In genomic region chr1:169711469-169712308, GRCh38 we compare ENCODE assay signal across 8 cellular contexts. TPM values are rescaled to one million over a fixed set of nuclear protein-coding genes. Genes with fewer than 3 reads are reported as not detected.
DNase-seq lines count a peak whose midpoint lies in the region; ATAC-seq, FAIRE-seq and TF ChIP-seq lines count a peak whose summit lies in the region.

SELL (minus strand) TSS chr1:169711620; CDS start chr1:169711498, 122 bp downstream.

- H4K91ac ChIP-seq in mesenchymal stem cell (ENCODE audit: low read length) = no peak within 1 kb of the TSS

- peaks cover 23% of the 10 kb centered on the region for H3K36me3 Mint-ChIP-seq in CD8-positive, alpha-beta T cell
- peaks cover 32% of the 10 kb centered on the region for H3K36me3 Mint-ChIP-seq in activated CD4-positive, alpha-beta T cell treated with anti-CD3 and anti-CD28 coated beads, Interleukin-2, amount 10 ng/mL, durations not matched to agents 7 days and 5 days (ENCODE audit: low read depth)

- H3K4me2 ChIP-seq in mesenchymal stem cell (ENCODE audit: low read length, poor library complexity, severe bottlenecking) = no peak within 1 kb of the TSS

- 10% methylated on average over 6 of the region's 6 CpGs for WGBS in mesenchymal stem cell

- H4K8ac ChIP-seq in mesenchymal stem cell (ENCODE audit: low read length) = peak within 1 kb of the TSS; percentile 29

- peak; percentile 76 for ATAC-seq in CD8-positive, alpha-beta T cell
- ATAC-seq in HG03432 (IDR thresholded peaks at IDR 0.05; ENCODE audit: unreplicated experiment) = peak; percentile 82

- peak; percentile 48 to 81 (median 75) for DNase-seq in CD8-positive, alpha-beta T cell
- DNase-seq in GM19239 (ENCODE audit: insufficient read length, low spot score) (peak; percentile 54), NCI-H526 treated with DMSO at 0.1 percent for 48 hours (lab: John Stamatoyannopoulos, UW) (peak; percentile 62), mesenchymal stem cell (peak; percentile 76)
- DNase-seq in activated CD4-positive, alpha-beta T cell treated with anti-CD3 and anti-CD28 coated beads, Interleukin-2, amount 10 ng/mL, durations not matched to agents 7 days and 5 days = peak; percentile 88
- peak; percentile 38 to 51 (median 51) for DNase-seq in effector memory CD4-positive, alpha-beta T cell
- peak; percentile 26 to 50 for DNase-seq in stimulated activated CD8-positive, alpha-beta memory T cell treated with anti-CD3 and anti-CD28 coated beads, Interleukin-2, amount 100 ng/mL, for 48 hours (ENCODE audit: low read depth in 2 of 2)

- peak within 1 kb of the TSS; percentile 91 for H3K27ac Mint-ChIP-seq in CD8-positive, alpha-beta T cell
- peak within 1 kb of the TSS; percentile 95 for H3K27ac Mint-ChIP-seq in activated CD4-positive, alpha-beta T cell treated with anti-CD3 and anti-CD28 coated beads, Interleukin-2, amount 10 ng/mL, durations not matched to agents 7 days and 5 days

- no peak within 1 kb of the TSS for H2BK120ac ChIP-seq in mesenchymal stem cell (ENCODE audit: low read depth, low read length)

- H3K18ac ChIP-seq in mesenchymal stem cell (ENCODE audit: low read depth in 1 of 2, low read length in 2 of 2) = no peak within 1 kb of the TSS

- no peak within 1 kb of the TSS for H2BK12ac ChIP-seq in mesenchymal stem cell (ENCODE audit: low read length in 2 of 2)

- intact Hi-C loops in CD8-positive, alpha-beta T cell (cut with DNase I, micrococcal nuclease) = loop anchor here (1.0 to 5.0 kb wide), 13 partner anchors 10 to 1109 kb away; partner anchors contain the start of genes BLZF1 (in 2 of the 2), F5 (in 2 of the 2), METTL18 (in 2 of the 2) and NME7 (in 2 of the 2)

- FAIRE-seq in GM19239 (lab: Jason Lieb, UNC) = peak; percentile 99

- H3K4me3 Mint-ChIP-seq in CD8-positive, alpha-beta T cell = peak within 1 kb of the TSS; percentile 89
- peak within 1 kb of the TSS; percentile 94 for H3K4me3 Mint-ChIP-seq in activated CD4-positive, alpha-beta T cell treated with anti-CD3 and anti-CD28 coated beads, Interleukin-2, amount 10 ng/mL, durations not matched to agents 7 days and 5 days

- H3K4me3 ChIP-seq in CD8-positive, alpha-beta T cell (ENCODE audit: low read depth, low read length) = peak within 1 kb of the TSS; percentile 79
- H3K4me3 ChIP-seq in effector memory CD4-positive, alpha-beta T cell (ENCODE audit: insufficient read depth, low read depth, low read length, poor library complexity, severe bottlenecking) = peak within 1 kb of the TSS; percentile 35
- peak within 1 kb of the TSS in 1 of 2 experiments; percentile 58 for H3K4me3 ChIP-seq in mesenchymal stem cell (ENCODE audit: insufficient read depth in 1 of 2, low read depth in 1 of 2, low read length in 2 of 2)

- CTCF ChIA-PET in CD8-positive, alpha-beta T cell (lab: Charles Lee) = interaction anchor here (0.6 to 3.8 kb wide), 52 partner anchors 10 to 1273 kb away, joined by 3 to 149 read pairs (median 4); partner anchors contain the start of genes F5, SELE, SELP and SLC19A2
- CTCF ChIA-PET in activated CD4-positive, alpha-beta T cell treated with anti-CD3 and anti-CD28 coated beads, Interleukin-2, amount 10 ng/mL, durations not matched to agents 7 days and 5 days (lab: Charles Lee) = interaction anchor here (0.6 to 2.1 kb wide), 36 partner anchors 11 to 204 kb away, joined by 3 to 28 read pairs (median 4); partner anchors contain the start of genes F5 and METTL18

- POLR2A ChIA-PET in CD8-positive, alpha-beta T cell (lab: Charles Lee) = interaction anchor here (0.6 to 2.1 kb wide), 9 partner anchors 11 to 161 kb away, joined by 3 to 17 read pairs (median 7); partner anchors contain the start of gene F5
- POLR2A ChIA-PET in activated CD4-positive, alpha-beta T cell treated with anti-CD3 and anti-CD28 coated beads, Interleukin-2, amount 10 ng/mL, durations not matched to agents 7 days and 5 days (lab: Charles Lee) = interaction anchor here (0.7 to 1.0 kb wide), 2 partner anchors 110 to 166 kb away, joined by 4 to 5 read pairs; no protein-coding TSS in a partner anchor

- no peaks in the 10 kb centered on the region for H3K27me3 ChIP-seq in CD8-positive, alpha-beta T cell (ENCODE audit: insufficient read depth, low read length)
- no peaks in the 10 kb centered on the region for H3K27me3 ChIP-seq in effector memory CD4-positive, alpha-beta T cell (replicated peaks; ENCODE audit: control insufficient read depth, insufficient read depth, low read length, poor library complexity, severe bottlenecking)
- H3K27me3 ChIP-seq in mesenchymal stem cell (ENCODE audit: control insufficient read depth in 1 of 2, insufficient read depth in 1 of 2, low read length in 2 of 2) = no peaks in the 10 kb centered on the region

- H2AK5ac ChIP-seq in mesenchymal stem cell (ENCODE audit: low read length, severe bottlenecking) = no peak within 1 kb of the TSS

- H3K4me1 ChIP-seq in CD8-positive, alpha-beta T cell (ENCODE audit: insufficient read depth, low read length) = peaks cover 9% of the 10 kb centered on the region
- peaks cover 13% of the 10 kb centered on the region for H3K4me1 ChIP-seq in effector memory CD4-positive, alpha-beta T cell (ENCODE audit: control insufficient read depth, insufficient read depth, low read length, poor library complexity, severe bottlenecking)
- H3K4me1 ChIP-seq in mesenchymal stem cell (ENCODE audit: control insufficient read depth, insufficient read depth, low read depth, low read length) = no peaks in the 10 kb centered on the region

- H2BK15ac ChIP-seq in mesenchymal stem cell (ENCODE audit: low read depth, poor library complexity, severe bottlenecking) = no peak within 1 kb of the TSS

- H3K9ac ChIP-seq in mesenchymal stem cell (ENCODE audit: low read length) = peak within 1 kb of the TSS; percentile 66

- peaks cover 21% of the 10 kb centered on the region for H3K4me1 Mint-ChIP-seq in CD8-positive, alpha-beta T cell (ENCODE audit: low read depth)
- H3K4me1 Mint-ChIP-seq in activated CD4-positive, alpha-beta T cell treated with anti-CD3 and anti-CD28 coated beads, Interleukin-2, amount 10 ng/mL, durations not matched to agents 7 days and 5 days = peaks cover 19% of the 10 kb centered on the region

- peaks cover 4% of the 10 kb centered on the region for H3K9me3 Mint-ChIP-seq in CD8-positive, alpha-beta T cell
- peaks cover 19% of the 10 kb centered on the region for H3K9me3 Mint-ChIP-seq in activated CD4-positive, alpha-beta T cell treated with anti-CD3 and anti-CD28 coated beads, Interleukin-2, amount 10 ng/mL, durations not matched to agents 7 days and 5 days

- no peak within 1 kb of the TSS for H3K4ac ChIP-seq in mesenchymal stem cell (ENCODE audit: low read depth in 1 of 2, low read length in 2 of 2)

- H3K79me1 ChIP-seq in mesenchymal stem cell (replicated peaks; ENCODE audit: low read length, poor library complexity, severe bottlenecking) = no peaks in the 10 kb centered on the region

- peaks cover 6% of the 10 kb centered on the region for H3K36me3 ChIP-seq in CD8-positive, alpha-beta T cell (ENCODE audit: insufficient read depth, low read length)
- H3K36me3 ChIP-seq in effector memory CD4-positive, alpha-beta T cell (ENCODE audit: control insufficient read depth, insufficient read depth, low read length) = peaks cover 9% of the 10 kb centered on the region
- no peaks in the 10 kb centered on the region for H3K36me3 ChIP-seq in mesenchymal stem cell (ENCODE audit: control insufficient read depth in 1 of 2, insufficient read depth in 2 of 2, low read depth in 1 of 2, low read length in 2 of 2)

- peak within 1 kb of the TSS; percentile 53 for H3K27ac ChIP-seq in CD8-positive, alpha-beta T cell (ENCODE audit: low read depth, low read length)
- peak within 1 kb of the TSS; percentile 47 for H3K27ac ChIP-seq in effector memory CD4-positive, alpha-beta T cell (ENCODE audit: insufficient read depth, low read length, poor library complexity, severe bottlenecking)
- no peak within 1 kb of the TSS for H3K27ac ChIP-seq in mesenchymal stem cell (ENCODE audit: low read length, poor library complexity, severe bottlenecking)

- no peaks in the 10 kb centered on the region for H3K9me3 ChIP-seq in CD8-positive, alpha-beta T cell (ENCODE audit: low read length)
- H3K9me3 ChIP-seq in effector memory CD4-positive, alpha-beta T cell (ENCODE audit: control insufficient read depth, low read length) = no peaks in the 10 kb centered on the region
- H3K9me3 ChIP-seq in mesenchymal stem cell (ENCODE audit: control insufficient read depth, low read length) = no peaks in the 10 kb centered on the region

- no peaks in the 10 kb centered on the region for H3K27me3 Mint-ChIP-seq in CD8-positive, alpha-beta T cell (ENCODE audit: low read depth)
- H3K27me3 Mint-ChIP-seq in activated CD4-positive, alpha-beta T cell treated with anti-CD3 and anti-CD28 coated beads, Interleukin-2, amount 10 ng/mL, durations not matched to agents 7 days and 5 days = peaks cover 19% of the 10 kb centered on the region

- no peak within 1 kb of the TSS for H2BK5ac ChIP-seq in mesenchymal stem cell (ENCODE audit: low read depth, low read length, poor library complexity, severe bottlenecking)

- TF ChIP-seq CTCF in CD8-positive, alpha-beta T cell (IDR thresholded peaks at IDR 0.05) = peak; percentile 95

- no peak within 1 kb of the TSS for H3K14ac ChIP-seq in mesenchymal stem cell (ENCODE audit: low read length in 2 of 2)

- H3K23ac ChIP-seq in mesenchymal stem cell (ENCODE audit: low read length in 2 of 2) = no peak within 1 kb of the TSS

- no peak within 1 kb of the TSS for H2AFZ ChIP-seq in mesenchymal stem cell (ENCODE audit: low read depth, low read length)

RNA-seq across cellular contexts. Expression of gene SELL, which starts in this region (rescaled TPM):
- total RNA-seq in CD8-positive, alpha-beta T cell = 10 to 100 TPM; 79.5 to 80.7 TPM
- total RNA-seq in activated CD4-positive, alpha-beta T cell treated with anti-CD3 and anti-CD28 coated beads, Interleukin-2, amount 10 ng/mL, durations not matched to agents 7 days and 5 days = 100 to 1,000 TPM; 568 to 595 TPM
- polyA plus RNA-seq in mesenchymal stem cell (2013, experiment 1 of 2) = 0.94 TPM
- polyA plus RNA-seq in mesenchymal stem cell (2013, experiment 2 of 2) = 0.99 TPM

Comparison
In these comparisons a context has a peak if more than half of its experiments do, and no peak if none do; other contexts are left out.
1. RNA of gene SELL (total RNA-seq): 568 to 595 TPM in activated CD4-positive, alpha-beta T cell treated with anti-CD3 and anti-CD28 coated beads, Interleukin-2, amount 10 ng/mL, durations not matched to agents 7 days and 5 days; 79.5 to 80.7 TPM in CD8-positive, alpha-beta T cell; every median in the first group is over 4 times any median in the second.
2. DNase-seq: peak in every context shown above with its lines; median percentile 88 in activated CD4-positive, alpha-beta T cell treated with anti-CD3 and anti-CD28 coated beads, Interleukin-2, amount 10 ng/mL, durations not matched to agents 7 days and 5 days; 76 in mesenchymal stem cell; 75 in CD8-positive, alpha-beta T cell; 62 in NCI-H526 treated with DMSO at 0.1 percent for 48 hours; 54 in GM19239; 51 in effector memory CD4-positive, alpha-beta T cell; 38 in stimulated activated CD8-positive, alpha-beta memory T cell treated with anti-CD3 and anti-CD28 coated beads, Interleukin-2, amount 100 ng/mL, for 48 hours.